In genomic region chr11:14336507-14337503, GRCh38 we compare ENCODE assay signal across 1 cellular context.
A peak's percentile ranks its signal among the peaks of the same experiment; 100 is the strongest.
TF ChIP-seq lines count a peak whose summit lies in the region.

No MANE protein-coding gene starts in this region.

TF ChIP-seq in A549, 52 proteins besides CTCF, POLR2A, EP300 and RAD21 (continued from another document):
- TF ChIP-seq CBX2 (IDR thresholded peaks at IDR 0.05; ENCODE audit: borderline replicate concordance, low read depth) (no peak), FOSL2 (IDR thresholded peaks at IDR 0.05) (peak; percentile 88), FOSL2 (CRISPR knock-in tag; IDR thresholded peaks at IDR 0.05) (peak; percentile 90), CHD2 (IDR thresholded peaks at IDR 0.05; ENCODE audit: low read length, partially characterized antibody) (no peak), HEYL (CRISPR knock-in tag; IDR thresholded peaks at IDR 0.05) (no peak), BHLHE40 (IDR thresholded peaks at IDR 0.05; ENCODE audit: low read depth, low read length) (no peak), E2F6 (IDR thresholded peaks at IDR 0.05; ENCODE audit: borderline replicate concordance, low read depth) (no peak), ESRRA (IDR thresholded peaks at IDR 0.05; ENCODE audit: borderline replicate concordance, low read length) (no peak)
- TF ChIP-seq, protein P1, sequence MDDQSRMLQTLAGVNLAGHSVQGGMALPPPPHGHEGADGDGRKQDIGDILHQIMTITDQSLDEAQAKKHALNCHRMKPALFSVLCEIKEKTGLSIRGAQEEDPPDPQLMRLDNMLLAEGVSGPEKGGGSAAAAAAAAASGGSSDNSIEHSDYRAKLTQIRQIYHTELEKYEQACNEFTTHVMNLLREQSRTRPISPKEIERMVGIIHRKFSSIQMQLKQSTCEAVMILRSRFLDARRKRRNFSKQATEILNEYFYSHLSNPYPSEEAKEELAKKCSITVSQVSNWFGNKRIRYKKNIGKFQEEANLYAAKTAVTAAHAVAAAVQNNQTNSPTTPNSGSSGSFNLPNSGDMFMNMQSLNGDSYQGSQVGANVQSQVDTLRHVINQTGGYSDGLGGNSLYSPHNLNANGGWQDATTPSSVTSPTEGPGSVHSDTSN (IDR thresholded peaks at IDR 0.05), result no peak
- TF ChIP-seq, protein P2, sequence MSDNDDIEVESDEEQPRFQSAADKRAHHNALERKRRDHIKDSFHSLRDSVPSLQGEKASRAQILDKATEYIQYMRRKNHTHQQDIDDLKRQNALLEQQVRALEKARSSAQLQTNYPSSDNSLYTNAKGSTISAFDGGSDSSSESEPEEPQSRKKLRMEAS (IDR thresholded peaks at IDR 0.05), result peak; percentile 51; the same call in 1 of the 2 replicates
TF ChIP-seq in A549: peak in this region for 8.
